In genomic region chr20:52267418-52267817, GRCh38 we compare ENCODE assay signal across 21 cellular contexts.
DNase-seq lines count a peak whose midpoint lies in the region; ATAC-seq, FAIRE-seq and TF ChIP-seq lines count a peak whose summit lies in the region.
"Had no signal": no experiment of that assay in that cellular context is flagged by ENCODE, and none has a peak within 500 bp of the region (broad histone marks: within the 10 kb centered on the region; RNA-seq: fewer than 3 reads in every experiment).

No MANE protein-coding gene starts in this region.

- no peaks in the 10 kb centered on the region for H3K4me1 Mint-ChIP-seq in stimulated activated naive B cell treated with anti-CD40 and anti-IgM and Interleukin-4, amounts not matched to agents 10 μg/mL and 1 μg/mL and 100 μg/mL, for 72 hours
- H3K4me1 Mint-ChIP-seq: B cell had no signal

- POLR2A ChIA-PET in A673 (lab: Charles Lee; ENCODE audit: low non-redundant PET), result no interaction called here

- BruUV-seq in A673 (replicated peaks; lab: Mats Ljungman, UMichigan), result no TSS peak

- H3K27me3 Mint-ChIP-seq in stimulated activated naive B cell treated with anti-CD40 and anti-IgM and Interleukin-4, amounts not matched to agents 10 μg/mL and 1 μg/mL and 100 μg/mL, for 72 hours, result peaks cover 21 to 39% of the 10 kb centered on the region in 2 donors

- no peak for TF ChIP-seq CTCF in A673 (conservative IDR thresholded peaks at IDR 0.05; ENCODE audit: low read depth, low read length)

- no peak for ATAC-seq in stimulated activated naive B cell treated with anti-CD40 and anti-IgM and Interleukin-4, amounts not matched to agents 10 μg/mL and 1 μg/mL and 100 μg/mL, for 72 hours (replicated peaks)
- ATAC-seq in HG02588 (IDR thresholded peaks at IDR 0.05; ENCODE audit: unreplicated experiment), result no peak
- ATAC-seq: CD8-positive, alpha-beta T cell had no signal

- H3K4me3 ChIP-seq in A673 (ENCODE audit: low read depth, low read length, poor library complexity, severe bottlenecking) (no peak overlapping the region), SK-N-MC (peak overlapping the region; percentile 9; the same call in 1 of the 2 replicates)
- H3K4me3 ChIP-seq: BLaER1 treated with 17β-estradiol and CSF1 and Interleukin-3, amounts not matched to agents 10 nM and 100 nM had no signal

- H3K9me3 Mint-ChIP-seq in stimulated activated naive B cell treated with anti-CD40 and anti-IgM and Interleukin-4, amounts not matched to agents 10 μg/mL and 1 μg/mL and 100 μg/mL, for 72 hours, result no peaks in the 10 kb centered on the region
- H3K9me3 Mint-ChIP-seq: CD4-positive, alpha-beta T cell; CD8-positive, alpha-beta T cell had no signal

- DNase-seq in A673 (ENCODE audit: low spot score) (peak; percentile 70), SK-N-MC (ENCODE audit: low read depth, low spot score) (peak; percentile 79), frontal cortex (ENCODE audit: low spot score in 2 of 2) (no peak)
- DNase-seq in stimulated activated naive B cell treated with anti-CD40 and anti-IgM and Interleukin-4, amounts not matched to agents 10 μg/mL and 1 μg/mL and 100 μg/mL, for 72 hours, result no peak
- DNase-seq: 8988T; AML-193; Caco-2; Calu3; CD4-positive, alpha-beta T cell; CD8-positive, alpha-beta T cell; DMS79 treated with DMSO at 0.1 percent for 48 hours; GF-D8 had no signal

- peak overlapping the region; percentile 72 for H3K9ac ChIP-seq in SK-N-MC (ENCODE audit: insufficient read length)
- H3K9ac ChIP-seq: BLaER1 treated with 17β-estradiol and CSF1 and Interleukin-3, amounts not matched to agents 10 nM and 100 nM had no signal

- H3K27ac ChIP-seq in A673 (ENCODE audit: low read depth, low read length, poor library complexity, severe bottlenecking) (peak overlapping the region; percentile 81), SK-N-MC (peak overlapping the region; percentile 99)
- H3K27ac ChIP-seq: BLaER1 treated with 17β-estradiol and CSF1 and Interleukin-3, amounts not matched to agents 10 nM and 100 nM; C4-2B had no signal

- H3K36me3 Mint-ChIP-seq in stimulated activated naive B cell treated with anti-CD40 and anti-IgM and Interleukin-4, amounts not matched to agents 10 μg/mL and 1 μg/mL and 100 μg/mL, for 72 hours, result no peaks in the 10 kb centered on the region
- H3K36me3 Mint-ChIP-seq: CD8-positive, alpha-beta T cell had no signal

- H3K27me3 ChIP-seq in A673 (replicated peaks; ENCODE audit: insufficient read depth, low read depth, low read length, poor library complexity), result no peaks in the 10 kb centered on the region
- H3K27me3 ChIP-seq: BLaER1 treated with 17β-estradiol and CSF1 and Interleukin-3, amounts not matched to agents 10 nM and 100 nM had no signal

- intact Hi-C loops in A673 (cut with micrococcal nuclease; ENCODE audit: unreplicated experiment), result no loop called here

- CTCF ChIA-PET in A673 (lab: Charles Lee), result interaction anchor here (0.6 kb wide), 2 partner anchors 157 to 1866 kb away, joined by 4 to 5 read pairs; no protein-coding TSS in a partner anchor

- H3K9me3 ChIP-seq in A673 (ENCODE audit: low read depth, low read length, poor library complexity, severe bottlenecking) (no peaks in the 10 kb centered on the region), SK-N-MC (ENCODE audit: low read depth, low read length) (no peaks in the 10 kb centered on the region)
- H3K9me3 ChIP-seq: Caco-2 had no signal

- H3K27ac Mint-ChIP-seq in stimulated activated naive B cell treated with anti-CD40 and anti-IgM and Interleukin-4, amounts not matched to agents 10 μg/mL and 1 μg/mL and 100 μg/mL, for 72 hours, result peak overlapping the region; percentile 49
- H3K27ac Mint-ChIP-seq: B cell; CD4-positive, alpha-beta T cell; CD8-positive, alpha-beta T cell had no signal

- H3K36me3 ChIP-seq in A673 (ENCODE audit: insufficient read depth, low read length, poor library complexity, severe bottlenecking), result no peaks in the 10 kb centered on the region
- no peaks in the 10 kb centered on the region for H3K36me3 ChIP-seq in SK-N-MC (ENCODE audit: insufficient read depth, low read length)
- H3K36me3 ChIP-seq: BLaER1 treated with 17β-estradiol and CSF1 and Interleukin-3, amounts not matched to agents 10 nM and 100 nM had no signal

- FAIRE-seq in frontal cortex (lab: Jason Lieb, UNC), result no peak
- FAIRE-seq: A204.1, D721Med, G401.6, GM12891, GM19239 had no signal

- peaks cover 61% of the 10 kb centered on the region for H3K4me1 ChIP-seq in A673 (ENCODE audit: insufficient read depth, low read length, poor library complexity, severe bottlenecking)
- H3K4me1 ChIP-seq: Caco-2 had no signal

- no peak overlapping the region for H3K4me3 Mint-ChIP-seq in stimulated activated naive B cell treated with anti-CD40 and anti-IgM and Interleukin-4, amounts not matched to agents 10 μg/mL and 1 μg/mL and 100 μg/mL, for 72 hours
- H3K4me3 Mint-ChIP-seq: B cell; CD4-positive, alpha-beta T cell; CD8-positive, alpha-beta T cell had no signal

Comparison
In these comparisons a context has a peak if more than half of its experiments do, and no peak if none do; other contexts are left out.
1. DNase-seq: peak in A673 (single experiment) and SK-N-MC (single experiment); none in stimulated activated naive B cell treated with anti-CD40 and anti-IgM and Interleukin-4, amounts not matched to agents 10 μg/mL and 1 μg/mL and 100 μg/mL, for 72 hours (single experiment) and frontal cortex (0 of 2).